In genomic region chr3:47366833-47367232, GRCh38 we compare ENCODE assay signal across 40 cellular contexts.
"Had no signal": no experiment of that assay in that cellular context is flagged by ENCODE, and none has a peak within 500 bp of the region (broad histone marks: within the 10 kb centered on the region; RNA-seq: fewer than 3 reads in every experiment).

No MANE protein-coding gene starts in this region.

- H3K9me3 ChIP-seq: adrenal gland, ascending aorta, body of pancreas, breast epithelium had no signal

- H3K27me3 ChIP-seq: adrenal gland, ascending aorta, body of pancreas, brain microvascular endothelial cell, cardiac muscle cell had no signal

- ATAC-seq: activated naive CD4-positive, alpha-beta T cell treated with anti-CD3 and anti-CD28 coated beads, Interleukin-2, amount 50 U/mL, for 72 hours; activated naive CD8-positive, alpha-beta T cell treated with anti-CD3 and anti-CD28 coated beads, Interleukin-2, amount 50 U/mL, for 24 hours; activated T-cell treated with anti-CD3 and anti-CD28 coated beads, Interleukin-2, amount 50 U/mL, for 4 hours; activated T-cell treated with anti-CD3 and anti-CD28 coated beads, Interleukin-2, amount 50 U/mL, for 72 hours; activated T-helper 17 cell treated with anti-CD3 and anti-CD28 coated beads, Interleukin-2, amount 50 U/mL, for 72 hours; body of pancreas had no signal

- H3K27ac Mint-ChIP-seq: activated naive CD4-positive, alpha-beta T cell treated with anti-CD3 and anti-CD28 coated beads for 36 hours; activated naive CD4-positive, alpha-beta T cell treated with anti-CD3 and anti-CD28 coated beads, Interleukin-2, amount 10 ng/mL, durations not matched to agents 7 days and 5 days; activated naive CD4-positive, alpha-beta T cell treated with anti-CD3 and anti-CD28 coated beads, Interleukin-2, amount 50 U/mL, for 24 hours; activated naive CD4-positive, alpha-beta T cell treated with anti-CD3 and anti-CD28 coated beads, Interleukin-2, amount 50 U/mL, for 72 hours; activated naive CD8-positive, alpha-beta T cell; activated naive CD8-positive, alpha-beta T cell treated with anti-CD3 and anti-CD28 coated beads for 36 hours; activated naive CD8-positive, alpha-beta T cell treated with anti-CD3 and anti-CD28 coated beads, Interleukin-2, amount 10 ng/mL, durations not matched to agents 7 days and 5 days; activated naive CD8-positive, alpha-beta T cell treated with anti-CD3 and anti-CD28 coated beads, Interleukin-2, amount 50 U/mL, for 24 hours; activated T-cell treated with anti-CD3 and anti-CD28 coated beads, Interleukin-2, amount 50 U/mL, for 24 hours; activated T-cell treated with anti-CD3 and anti-CD28 coated beads, Interleukin-2, amount 50 U/mL, for 72 hours; activated T-helper 1 cell treated with anti-CD3 and anti-CD28 coated beads, Interleukin-12 subunit alpha, Interleukin-12 subunit beta, Interleukin-2, Interleukin-4 antibody, amounts not matched to agents 30 ng/mL and 10 ng/mL and 1 ng/mL, durations not matched to agents 14 hours and 24 hours and 36 hours; activated T-helper 17 cell treated with anti-CD3 and anti-CD28 coated beads, Interleukin-2, amount 50 U/mL, for 72 hours; activated T-helper 2 cell treated with anti-CD3 and anti-CD28 coated beads, Interferon-gamma antibody, Interleukin-2, Interleukin-4, amounts not matched to agents 10 μg/mL and 5 μg/mL and 100 μg/mL, durations not matched to agents 14 hours and 24 hours and 36 hours had no signal

- H3K27me3 Mint-ChIP-seq: activated naive CD4-positive, alpha-beta T cell treated with anti-CD3 and anti-CD28 coated beads, Interleukin-2, amount 50 U/mL, for 24 hours; activated naive CD8-positive, alpha-beta T cell; activated naive CD8-positive, alpha-beta T cell treated with anti-CD3 and anti-CD28 coated beads, Interleukin-2, amount 50 U/mL, for 24 hours; activated T-cell treated with anti-CD3 and anti-CD28 coated beads, Interleukin-2, amount 50 U/mL, for 24 hours had no signal

- H3K4me1 ChIP-seq: breast epithelium had no signal

- H3K36me3 ChIP-seq: adrenal gland, ascending aorta, brain microvascular endothelial cell, breast epithelium, cardiac muscle cell had no signal

- H3K27ac ChIP-seq: adrenal gland, ascending aorta, body of pancreas, brain microvascular endothelial cell, breast epithelium, cardiac muscle cell had no signal

- H3K4me3 ChIP-seq: adrenal gland, ascending aorta, body of pancreas, breast epithelium, cardiac muscle cell had no signal

- H3K9me3 Mint-ChIP-seq: activated T-cell treated with anti-CD3 and anti-CD28 coated beads, Interleukin-2, amount 50 U/mL, for 24 hours; activated T-cell treated with anti-CD3 and anti-CD28 coated beads, Interleukin-2, amount 50 U/mL, for 4 hours; activated T-helper 1 cell treated with anti-CD3 and anti-CD28 coated beads, Interleukin-12 subunit alpha, Interleukin-12 subunit beta, Interleukin-2, Interleukin-4 antibody, amounts not matched to agents 30 ng/mL and 10 ng/mL and 1 ng/mL, durations not matched to agents 14 hours and 24 hours and 36 hours; central memory CD8-positive, alpha-beta T cell had no signal

- DNase-seq: activated effector memory CD4-positive, alpha-beta T cell treated with anti-CD3 and anti-CD28 coated beads, Interleukin-2, amount 50 U/mL, for 16 hours; activated effector memory CD4-positive, alpha-beta T cell treated with Interleukin-2 at 50 U/mL for 16 hours; activated gamma-delta T cell; activated gamma-delta T cell treated with Interleukin-2 at 50 U/mL for 16 hours; activated naive CD4-positive, alpha-beta T cell; activated naive CD4-positive, alpha-beta T cell treated with anti-CD3 and anti-CD28 coated beads for 36 hours; activated naive CD4-positive, alpha-beta T cell treated with anti-CD3 and anti-CD28 coated beads, Interleukin-2, amount 10 ng/mL, durations not matched to agents 7 days and 5 days; activated naive CD4-positive, alpha-beta T cell treated with anti-CD3 and anti-CD28 coated beads, Interleukin-2, amount 50 U/mL, for 16 hours; activated naive CD4-positive, alpha-beta T cell treated with Interleukin-2 at 50 U/mL for 16 hours; activated naive CD8-positive, alpha-beta T cell treated with anti-CD3 and anti-CD28 coated beads for 36 hours; activated naive CD8-positive, alpha-beta T cell treated with anti-CD3 and anti-CD28 coated beads, Interleukin-2, amount 10 ng/mL, durations not matched to agents 7 days and 5 days; activated naive CD8-positive, alpha-beta T cell treated with anti-CD3 and anti-CD28 coated beads, Interleukin-2, amount 50 U/mL, for 24 hours; activated T-cell treated with anti-CD3 and anti-CD28 coated beads, Interleukin-2, amount 50 U/mL, for 1 hour; activated T-cell treated with anti-CD3 and anti-CD28 coated beads, Interleukin-2, amount 50 U/mL, for 24 hours; activated T-cell treated with anti-CD3 and anti-CD28 coated beads, Interleukin-2, amount 50 U/mL, for 4 hours; activated T-cell treated with anti-CD3 and anti-CD28 coated beads, Interleukin-2, amount 50 U/mL, for 48 hours; activated T-cell treated with anti-CD3 and anti-CD28 coated beads, Interleukin-2, amount 50 U/mL, for 72 hours; adrenal gland; amniotic stem cell; amygdala; anterior cingulate cortex; aorta; body of pancreas; brain microvascular endothelial cell; caudate nucleus; central memory CD4-positive, alpha-beta T cell; cerebellar nuclear complex had no signal

- H3K4me3 Mint-ChIP-seq: activated naive CD4-positive, alpha-beta T cell treated with anti-CD3 and anti-CD28 coated beads for 36 hours; activated naive CD4-positive, alpha-beta T cell treated with anti-CD3 and anti-CD28 coated beads, Interleukin-2, amount 10 ng/mL, durations not matched to agents 7 days and 5 days; activated naive CD4-positive, alpha-beta T cell treated with anti-CD3 and anti-CD28 coated beads, Interleukin-2, amount 50 U/mL, for 24 hours; activated naive CD8-positive, alpha-beta T cell; activated naive CD8-positive, alpha-beta T cell treated with anti-CD3 and anti-CD28 coated beads for 36 hours; activated naive CD8-positive, alpha-beta T cell treated with anti-CD3 and anti-CD28 coated beads, Interleukin-2, amount 10 ng/mL, durations not matched to agents 7 days and 5 days; activated naive CD8-positive, alpha-beta T cell treated with anti-CD3 and anti-CD28 coated beads, Interleukin-2, amount 50 U/mL, for 24 hours; activated T-cell treated with anti-CD3 and anti-CD28 coated beads, Interleukin-2, amount 50 U/mL, for 24 hours; activated T-cell treated with anti-CD3 and anti-CD28 coated beads, Interleukin-2, amount 50 U/mL, for 4 hours; activated T-cell treated with anti-CD3 and anti-CD28 coated beads, Interleukin-2, amount 50 U/mL, for 72 hours; activated T-helper 1 cell treated with anti-CD3 and anti-CD28 coated beads, Interleukin-12 subunit alpha, Interleukin-12 subunit beta, Interleukin-2, Interleukin-4 antibody, amounts not matched to agents 30 ng/mL and 10 ng/mL and 1 ng/mL, durations not matched to agents 14 hours and 24 hours and 36 hours; activated T-helper 17 cell treated with anti-CD3 and anti-CD28 coated beads, Interleukin-2, amount 50 U/mL, for 72 hours; brain; central memory CD8-positive, alpha-beta T cell had no signal

- FAIRE-seq: astrocyte, bronchial epithelial cell had no signal

- H3K36me3 Mint-ChIP-seq: brain had no signal
